24 cellular contexts compared by ENCODE assay signal in genomic region chr3:78177780-78178179, GRCh38.
"Had no signal": no experiment of that assay in that cellular context is flagged by ENCODE, and none has a peak within 500 bp of the region (broad histone marks: within the 10 kb centered on the region; RNA-seq: fewer than 3 reads in every experiment).

No MANE protein-coding gene starts in this region.

- FAIRE-seq: TTC549 had no signal

- H3K27ac ChIP-seq: KMS-11, Peyer's patch, SJSA1 had no signal

- H3K27me3 ChIP-seq: Peyer's patch, SJSA1 had no signal

- DNase-seq: activated CD4-positive, alpha-beta T cell treated with anti-CD3 and anti-CD28 coated beads for 36 hours; activated CD4-positive, alpha-beta T cell treated with anti-CD3 and anti-CD28 coated beads, Interleukin-2, amount 10 ng/mL, durations not matched to agents 7 days and 5 days; activated CD4-positive, alpha-beta T cell treated with anti-CD3 and anti-CD28 coated beads, Interleukin-2, amount 50 U/mL, for 48 hours; activated CD8-positive, alpha-beta T cell treated with anti-CD3 and anti-CD28 coated beads, Interleukin-2, amount 10 ng/mL, durations not matched to agents 7 days and 5 days; activated gamma-delta T cell treated with Interleukin-2 at 50 U/mL for 16 hours; activated naive CD4-positive, alpha-beta T cell treated with anti-CD3 and anti-CD28 coated beads for 36 hours; activated T-cell treated with anti-CD3 and anti-CD28 coated beads, Interleukin-2, amount 50 U/mL, for 4 hours; anterior cingulate cortex; central memory CD4-positive, alpha-beta T cell; MM.1S; NCI-H1092 treated with DMSO at 0.1 percent for 48 hours; NCI-H1417; NCI-H146; NCI-H187 treated with DMSO at 0.1 percent for 48 hours; NCI-H2081; NCI-H345; NCI-H524 treated with DMSO at 0.1 percent for 48 hours; Peyer's patch; RPMI8226; SHP77 treated with DMSO at 0.1 percent for 48 hours; SK-N-SH had no signal

- H3K4me1 ChIP-seq: Peyer's patch, SJSA1 had no signal

- H3K36me3 ChIP-seq: Peyer's patch, SJSA1 had no signal

- H3K9me3 ChIP-seq: Peyer's patch, SJSA1, SK-N-SH had no signal

- H3K4me3 ChIP-seq: Peyer's patch, SJSA1 had no signal
